ENCODE assay signal across 6 cellular contexts in the genomic region with DNA sequence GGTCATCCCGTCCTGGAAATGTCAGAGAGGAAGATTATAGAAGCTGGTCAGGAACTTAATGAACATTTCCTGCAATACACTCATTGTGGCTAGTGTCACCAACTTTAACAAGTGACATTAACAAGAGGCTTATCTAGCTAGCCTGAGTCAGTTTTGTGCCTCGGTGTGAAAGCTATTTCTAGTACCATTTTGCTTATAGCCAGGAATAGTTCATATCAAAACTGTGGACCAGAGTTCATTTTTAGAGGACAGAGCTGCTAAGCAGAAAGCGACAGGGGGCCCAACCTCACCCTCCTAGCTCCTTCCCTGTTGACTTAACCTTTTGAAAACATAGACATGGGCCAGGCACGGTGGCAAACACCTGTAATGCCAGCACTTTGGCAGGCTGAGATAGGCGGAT.
DNase-seq lines count a peak whose midpoint lies in the region; ATAC-seq, FAIRE-seq and TF ChIP-seq lines count a peak whose summit lies in the region.
"Not testable (repeated sequence)": the region's sequence is repeated elsewhere in the genome, so short reads cannot be mapped to it uniquely, and the experiment has no call there.

No MANE protein-coding gene starts in this region.

- H3K27me3 ChIP-seq in K562 (ENCODE audit: control insufficient read depth in 2 of 2, insufficient read depth in 2 of 2, low read length in 2 of 2); heart right ventricle; stomach: not testable (repeated sequence)

- not testable (repeated sequence) for H3K27ac ChIP-seq in K562 (ENCODE audit: extremely low read depth, low read depth, low read length); stomach
- H3K27ac ChIP-seq in heart right ventricle: peak overlapping the region in 6 of 10 donors; percentile 26 to 48 (median 38)

- H3K9ac ChIP-seq in K562 (ENCODE audit: insufficient read depth in 1 of 2, low read depth in 2 of 2, low read length in 2 of 2): not testable (repeated sequence)

- FAIRE-seq in K562 (lab: Jason Lieb, UNC): peak; percentile 61
- peak; percentile 66 for FAIRE-seq in islet of Langerhans (lab: Jason Lieb, UNC)

- not testable (repeated sequence) for H3K36me3 ChIP-seq in K562 (ENCODE audit: control insufficient read depth, insufficient read depth, low read length); heart right ventricle; stomach

- H3K9me1 ChIP-seq in K562 (ENCODE audit: control insufficient read depth, insufficient read depth, low read length): not testable (repeated sequence)

- H4K20me1 ChIP-seq in K562 (replicated peaks; ENCODE audit: control insufficient read depth, insufficient read depth, low read length): not testable (repeated sequence)

- DNase-seq in K562 (ENCODE audit: extremely low read depth in 1 of 4, low spot score in 3 of 4); Right ventricle myocardium superior; heart right ventricle; left ventricle myocardium superior: not testable (repeated sequence)
- DNase-seq in stomach: peak; percentile 65

- not testable (repeated sequence) for BruUV-seq in K562 (replicated peaks; lab: Mats Ljungman, UMichigan)

- TF ChIP-seq CTCF in K562 (IDR thresholded peaks at IDR 0.05 in 2 of 3, conservative IDR thresholded peaks at IDR 0.05 in 1 of 3; ENCODE audit: insufficient read depth in 2 of 3, low read depth in 1 of 3, low read length in 3 of 3); heart right ventricle (IDR thresholded peaks at IDR 0.05); stomach (IDR thresholded peaks at IDR 0.05): not testable (repeated sequence)

- CTCF ChIA-PET in K562 (lab: Yijun Ruan, JAX; ENCODE audit: low intra/inter-chr PET ratio): not testable (repeated sequence)

- POLR2A ChIA-PET in K562 (lab: Yijun Ruan, JAX): not testable (repeated sequence)

- ATAC-seq in K562: not testable (repeated sequence)
- ATAC-seq in Right ventricle myocardium superior (ENCODE audit: poor library complexity) (peak; percentile 69), heart right ventricle (peak; percentile 36 to 92 (median 84)), left ventricle myocardium superior (peak; percentile 79)

- TF ChIP-seq RAD21 in K562 (CRISPR knock-in tag; conservative IDR thresholded peaks at IDR 0.05 in 1 of 2, IDR thresholded peaks at IDR 0.05 in 1 of 2): not testable (repeated sequence)

- H2AFZ ChIP-seq in K562 (ENCODE audit: low read depth, low read length): not testable (repeated sequence)

- in situ Hi-C loops in K562 (cut with MboI): not testable (repeated sequence)

- TF ChIP-seq EP300 in K562 (IDR thresholded peaks at IDR 0.05; ENCODE audit: low read length); stomach (IDR thresholded peaks at IDR 0.05): not testable (repeated sequence)

- intact Hi-C loops in K562 (cut with micrococcal nuclease); Right ventricle myocardium superior (cut with DNase I); heart right ventricle (cut with DNase I); left ventricle myocardium superior (cut with micrococcal nuclease); stomach (cut with DNase I; ENCODE audit: low total_unique reads): not testable (repeated sequence)

- WGBS in K562 (ENCODE audit: insufficient coverage, low coverage, missing lambda C conversion rate): 0% methylated on average over 5 of the region's 5 CpGs
- 44 to 48% methylated on average over 5 of the region's 5 CpGs for WGBS in heart right ventricle, 2 donors
- WGBS in stomach, 5 donors: 31 to 54% (median 36%) methylated on average over 4 to 5 of the region's 5 CpGs

- H3K4me3 ChIP-seq in K562, heart right ventricle, stomach: not testable (repeated sequence)

- not testable (repeated sequence) for TF ChIP-seq POLR2A in K562 (conservative IDR thresholded peaks at IDR 0.05); stomach (IDR thresholded peaks at IDR 0.05)

- H3K4me2 ChIP-seq in K562 (ENCODE audit: insufficient read depth, low read length): not testable (repeated sequence)

- H3K4me1 ChIP-seq in K562 (replicated peaks in 1 of 2; ENCODE audit: control insufficient read depth in 2 of 2, insufficient read depth in 2 of 2, low read length in 2 of 2); heart right ventricle; stomach: not testable (repeated sequence)

- not testable (repeated sequence) for H3K9me3 ChIP-seq in K562 (replicated peaks; ENCODE audit: control insufficient read depth, insufficient read depth, low read depth, low read length); heart right ventricle; stomach

- H3K79me2 ChIP-seq in K562 (ENCODE audit: control insufficient read depth, insufficient read depth, low read length): not testable (repeated sequence)
